In the genomic region with DNA sequence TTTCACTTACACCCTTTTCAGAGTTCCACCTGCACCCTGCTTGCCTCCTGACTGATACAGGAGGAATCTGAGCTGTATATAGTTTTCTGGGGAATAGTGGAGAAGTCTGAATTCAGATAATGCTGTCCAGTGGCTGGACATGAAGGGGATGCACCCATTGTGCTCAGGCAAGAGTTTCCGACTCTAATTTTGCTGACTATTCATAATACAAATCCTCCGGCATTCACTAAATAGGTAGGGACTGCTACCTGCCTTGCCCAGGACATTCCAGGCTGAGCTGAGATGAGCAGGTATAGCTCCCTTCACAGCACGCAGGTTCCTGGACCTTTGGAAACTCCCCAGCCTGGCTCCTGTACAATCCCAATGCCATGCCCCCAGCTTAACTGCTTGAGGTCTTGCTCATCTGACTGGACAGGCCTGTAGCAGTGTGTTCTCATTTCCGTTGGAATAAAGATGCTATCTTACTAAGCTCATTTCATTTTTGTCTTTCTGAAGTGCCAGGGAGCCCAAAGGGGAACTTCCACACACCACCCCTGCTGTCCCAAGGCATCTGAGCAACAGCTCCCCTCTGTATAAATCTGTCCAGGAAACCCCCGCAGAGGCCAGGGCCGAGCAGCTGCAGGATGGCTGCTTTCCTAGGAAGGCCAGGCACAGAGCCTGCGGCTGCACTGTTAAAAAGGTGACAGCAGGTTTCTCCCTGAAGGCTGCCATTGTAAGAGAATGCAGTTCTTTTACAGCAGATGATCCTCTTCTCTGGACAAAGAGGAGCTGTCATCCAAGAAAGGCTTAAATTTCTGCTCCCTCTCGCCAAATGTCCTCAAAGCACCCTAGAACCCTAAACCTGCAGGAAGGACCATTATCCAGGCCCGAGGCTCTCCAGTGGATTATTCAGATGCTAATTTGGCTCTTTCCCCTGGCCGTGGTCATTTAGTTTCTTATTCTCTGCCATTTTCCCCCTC, we compare ENCODE assay signal across 9 cellular contexts. TPM values are rescaled to one million over a fixed set of nuclear protein-coding genes. Genes with fewer than 3 reads are reported as not detected.
DNase-seq lines count a peak whose midpoint lies in the region; ATAC-seq, FAIRE-seq and TF ChIP-seq lines count a peak whose summit lies in the region.
"Had no signal": no experiment of that assay in that cellular context is flagged by ENCODE, and none has a peak within 500 bp of the region (broad histone marks: within the 10 kb centered on the region; RNA-seq: fewer than 3 reads in every experiment).

No MANE protein-coding gene starts in this region.

- H3K9me3 Mint-ChIP-seq in WTC11 = peaks cover 13% of the 10 kb centered on the region
- H3K9me3 Mint-ChIP-seq: memory B cell had no signal

- CTCF ChIA-PET in WTC11 (lab: Charles Lee) = interaction anchor here (0.8 to 1.4 kb wide), 5 partner anchors 8 to 179 kb away, joined by 3 to 6 read pairs (median 3); no protein-coding TSS in a partner anchor

- H3K4me3 ChIP-seq in smooth muscle cell = no peak overlapping the region

- H3K79me2 ChIP-seq in smooth muscle cell (ENCODE audit: low read depth) = no peaks in the 10 kb centered on the region

- H2AFZ ChIP-seq in smooth muscle cell (ENCODE audit: low read depth) = peak overlapping the region; percentile 0

- peaks cover 71% of the 10 kb centered on the region for H3K4me1 Mint-ChIP-seq in WTC11

- DNase-seq in WTC11 (ENCODE audit: low spot score) = no peak
- no peak for DNase-seq in smooth muscle cell (lab: John Stamatoyannopoulos, UW; ENCODE audit: unreplicated experiment)
- DNase-seq in NCI-H524 treated with DMSO at 0.1 percent for 48 hours (lab: John Stamatoyannopoulos, UW) = no peak
- DNase-seq in HTR-8/SVneo (ENCODE audit: insufficient read length, low spot score) = no peak
- no peak for DNase-seq in stimulated activated CD4-positive, alpha-beta T cell treated with anti-CD3 and anti-CD28 coated beads, Interleukin-4, amount 100 ng/mL, for 4 hours

- TF ChIP-seq CTCF in WTC11 (IDR thresholded peaks at IDR 0.05) = no peak
- TF ChIP-seq CTCF in smooth muscle cell (IDR thresholded peaks at IDR 0.05; ENCODE audit: borderline replicate concordance, insufficient read depth, poor library complexity, severe bottlenecking) = no peak

- H3K36me3 ChIP-seq in smooth muscle cell (ENCODE audit: low read depth) = no peaks in the 10 kb centered on the region

- no peak for FAIRE-seq in HTR-8/SVneo (lab: Jason Lieb, UNC)
- FAIRE-seq: endothelial cell of umbilical vein had no signal

- peaks cover 3% of the 10 kb centered on the region for H3K36me3 Mint-ChIP-seq in WTC11

- no peak overlapping the region for H3K9ac ChIP-seq in smooth muscle cell (ENCODE audit: low read depth)

- H3K27ac ChIP-seq in smooth muscle cell (ENCODE audit: low read depth) = no peak overlapping the region

- peaks cover 16% of the 10 kb centered on the region for H3K4me1 ChIP-seq in smooth muscle cell (ENCODE audit: low read depth)

- H3K4me2 ChIP-seq in smooth muscle cell = no peak overlapping the region

- POLR2A ChIA-PET in WTC11 (lab: Charles Lee) = interaction anchor here (1.3 kb wide), 1 partner anchor 23 kb away, joined by 4 read pairs; no protein-coding TSS in a partner anchor

- 51% methylated on average over 10 of the region's 10 CpGs for WGBS in smooth muscle cell (ENCODE audit: low lambda C conversion rate)

- no peaks in the 10 kb centered on the region for H3F3A ChIP-seq in smooth muscle cell (ENCODE audit: low read depth)

- no peaks in the 10 kb centered on the region for H4K20me1 ChIP-seq in smooth muscle cell (ENCODE audit: low read depth)

- H3K9me3 ChIP-seq in smooth muscle cell (replicated peaks; ENCODE audit: low read depth) = no peaks in the 10 kb centered on the region

- no peaks in the 10 kb centered on the region for H3K27me3 ChIP-seq in smooth muscle cell (ENCODE audit: low read depth)

- ATAC-seq in GM19463 (IDR thresholded peaks at IDR 0.05; ENCODE audit: unreplicated experiment) (peak; percentile 69), HG02981 (IDR thresholded peaks at IDR 0.05; ENCODE audit: unreplicated experiment) (peak; percentile 72), WTC11 (peak; percentile 80)

- peak overlapping the region; percentile 24 for H3K4me3 Mint-ChIP-seq in WTC11
- H3K4me3 Mint-ChIP-seq: memory B cell had no signal

- peak overlapping the region; percentile 92 for H3K27ac Mint-ChIP-seq in WTC11
- H3K27ac Mint-ChIP-seq: memory B cell had no signal

- peaks cover 6% of the 10 kb centered on the region; the same call in 1 of the 2 replicates for H3K27me3 Mint-ChIP-seq in WTC11 (ENCODE audit: low read depth)

TF ChIP-seq in WTC11, 78 proteins besides CTCF, POLR2A, EP300 and RAD21:
- no peak for TF ChIP-seq OVOL2 (CRISPR knock-in tag; IDR thresholded peaks at IDR 0.05; ENCODE audit: borderline replicate concordance)
- TF ChIP-seq ZNF317 (CRISPR knock-in tag; IDR thresholded peaks at IDR 0.05; ENCODE audit: borderline replicate concordance, low read depth) = no peak
- 0 out of 2 replicates have a peak, but pooled peaks have one; percentile 8 for TF ChIP-seq SP1 (CRISPR knock-in tag; conservative IDR thresholded peaks at IDR 0.05)
- TF ChIP-seq ETV6 (CRISPR knock-in tag; IDR thresholded peaks at IDR 0.05) = peak; percentile 67; the same call in 1 of the 2 replicates
- no peak for TF ChIP-seq GRHL2 (CRISPR knock-in tag; IDR thresholded peaks at IDR 0.05; ENCODE audit: insufficient replicate concordance, severe bottlenecking)
- TF ChIP-seq, protein P1, sequence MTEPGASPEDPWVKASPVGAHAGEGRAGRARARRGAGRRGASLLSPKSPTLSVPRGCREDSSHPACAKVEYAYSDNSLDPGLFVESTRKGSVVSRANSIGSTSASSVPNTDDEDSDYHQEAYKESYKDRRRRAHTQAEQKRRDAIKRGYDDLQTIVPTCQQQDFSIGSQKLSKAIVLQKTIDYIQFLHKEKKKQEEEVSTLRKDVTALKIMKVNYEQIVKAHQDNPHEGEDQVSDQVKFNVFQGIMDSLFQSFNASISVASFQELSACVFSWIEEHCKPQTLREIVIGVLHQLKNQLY (CRISPR knock-in tag; IDR thresholded peaks at IDR 0.05) = no peak

RNA-seq across cellular contexts. Expression of a gene that starts 21.7 kb away (rescaled TPM):
- total RNA-seq in WTC11 (2021) (251 to 303 TPM (median 254 TPM) in 3 replicates), smooth muscle cell (8.9 and 16.0 TPM in 2 replicates)
- 6.7 and 6.9 TPM in 2 replicates for polyA plus RNA-seq in smooth muscle cell

Comparison
In these comparisons a context has a peak if more than half of its experiments do, and no peak if none do; other contexts are left out.
1. RNA of a gene that starts 21.7 kb away (total RNA-seq): 251 to 303 TPM in WTC11; 8.9 to 16.0 TPM in smooth muscle cell; every median in the first group is over 10 times any median in the second.
2. Peak in every context shown above with its lines, with median percentiles within 50 percentile points of each other: ATAC-seq.